Comparison of ENCODE assay signal across 21 cellular contexts in the genomic region with DNA sequence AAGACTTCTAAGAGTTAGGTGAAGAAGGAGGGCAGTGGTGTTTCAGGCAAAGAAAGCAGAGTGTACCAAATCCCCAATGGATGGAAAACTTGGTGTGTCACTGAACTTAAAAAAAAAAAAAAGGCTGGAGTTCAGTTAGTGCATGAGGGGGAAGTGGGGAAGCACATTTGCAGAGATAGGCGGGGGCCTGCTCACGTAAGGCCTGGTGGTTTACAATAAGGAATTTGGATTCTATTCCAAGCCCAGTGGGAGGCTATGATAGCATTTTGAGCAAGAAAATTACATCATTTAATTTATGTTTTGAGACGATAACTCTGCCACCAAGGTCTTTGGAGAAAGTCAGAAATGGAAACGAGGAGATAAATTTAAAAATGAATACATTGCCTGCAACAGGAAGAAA.
"Had no signal": no experiment of that assay in that cellular context is flagged by ENCODE, and none has a peak within 500 bp of the region (broad histone marks: within the 10 kb centered on the region; RNA-seq: fewer than 3 reads in every experiment).

No MANE protein-coding gene starts in this region.

- H3K9me3 ChIP-seq: ascending aorta, gastroesophageal sphincter, prostate gland had no signal

- H3K27ac Mint-ChIP-seq: activated T-cell treated with anti-CD3 and anti-CD28 coated beads, Interleukin-2, amount 50 U/mL, for 72 hours; stimulated activated naive CD8-positive, alpha-beta T cell treated with anti-CD3 and anti-CD28 coated beads, Interleukin-15, amount 100 ng/mL, for 72 hours; type B pancreatic cell had no signal

- DNase-seq: activated CD4-positive, alpha-beta T cell treated with anti-CD3 and anti-CD28 coated beads, Interleukin-2, amount 50 U/mL, for 4 hours; activated effector memory CD4-positive, alpha-beta T cell treated with anti-CD3 and anti-CD28 coated beads, Interleukin-2, amount 50 U/mL, for 16 hours; activated naive CD4-positive, alpha-beta T cell treated with anti-CD3 and anti-CD28 coated beads, Interleukin-2, amount 50 U/mL, for 16 hours; activated T-cell treated with anti-CD3 and anti-CD28 coated beads, Interleukin-2, amount 50 U/mL, for 72 hours; caudate nucleus; erythroblast; heart left ventricle; kidney glomerular epithelial cell; left ventricle myocardium inferior; mammary epithelial cell; right cardiac atrium; stimulated activated CD4-positive, alpha-beta T cell treated with anti-CD3 and anti-CD28 coated beads, Interleukin-4, amount 100 ng/mL, for 1 hour; stimulated activated naive CD8-positive, alpha-beta T cell treated with anti-CD3 and anti-CD28 coated beads, Interleukin-15, amount 100 ng/mL, for 72 hours; T1000; WERI-Rb-1 had no signal

- H3K4me3 Mint-ChIP-seq: activated T-cell treated with anti-CD3 and anti-CD28 coated beads, Interleukin-2, amount 50 U/mL, for 72 hours; stimulated activated naive CD8-positive, alpha-beta T cell treated with anti-CD3 and anti-CD28 coated beads, Interleukin-15, amount 100 ng/mL, for 72 hours; type B pancreatic cell had no signal

- ATAC-seq: activated T-cell treated with anti-CD3 and anti-CD28 coated beads, Interleukin-2, amount 50 U/mL, for 72 hours; gastroesophageal sphincter; heart left ventricle; right cardiac atrium; stimulated activated naive CD8-positive, alpha-beta T cell treated with anti-CD3 and anti-CD28 coated beads, Interleukin-15, amount 100 ng/mL, for 72 hours had no signal

- H3K4me3 ChIP-seq: ascending aorta, coronary artery, gastroesophageal sphincter, heart left ventricle, left ventricle myocardium inferior, prostate gland, skin epidermis had no signal

- H3K4me1 Mint-ChIP-seq: stimulated activated naive CD8-positive, alpha-beta T cell treated with anti-CD3 and anti-CD28 coated beads, Interleukin-15, amount 100 ng/mL, for 72 hours had no signal

- H3K9me3 Mint-ChIP-seq: stimulated activated naive CD8-positive, alpha-beta T cell treated with anti-CD3 and anti-CD28 coated beads, Interleukin-15, amount 100 ng/mL, for 72 hours had no signal

- H3K27me3 Mint-ChIP-seq: stimulated activated naive CD8-positive, alpha-beta T cell treated with anti-CD3 and anti-CD28 coated beads, Interleukin-15, amount 100 ng/mL, for 72 hours; type B pancreatic cell had no signal

- H3K27ac ChIP-seq: ascending aorta, coronary artery, gastroesophageal sphincter, heart left ventricle, left ventricle myocardium inferior, prostate gland, skin epidermis, WERI-Rb-1 had no signal

- H3K36me3 ChIP-seq: ascending aorta, gastroesophageal sphincter, prostate gland, WERI-Rb-1 had no signal

- H3K27me3 ChIP-seq: ascending aorta, gastroesophageal sphincter, heart left ventricle had no signal

- H3K4me1 ChIP-seq: ascending aorta, gastroesophageal sphincter, heart left ventricle, left ventricle myocardium inferior, prostate gland had no signal
